In genomic region chr12:29807125-29807524, GRCh38 we compare ENCODE assay signal across 27 cellular contexts. TPM values are rescaled to one million over a fixed set of nuclear protein-coding genes. Genes with fewer than 3 reads are reported as not detected.
DNase-seq lines count a peak whose midpoint lies in the region; ATAC-seq and TF ChIP-seq lines count a peak whose summit lies in the region.
"Had no signal": no experiment of that assay in that cellular context is flagged by ENCODE, and none has a peak within 500 bp of the region (broad histone marks: within the 10 kb centered on the region; RNA-seq: fewer than 3 reads in every experiment).

No MANE protein-coding gene starts in this region.

- no peaks in the 10 kb centered on the region for H3K27me3 Mint-ChIP-seq in MCF 10A (ENCODE audit: insufficient read depth, unreplicated experiment)
- H3K27me3 Mint-ChIP-seq: activated CD4-positive, alpha-beta memory T cell treated with anti-CD3 and anti-CD28 coated beads for 36 hours; activated naive CD8-positive, alpha-beta T cell treated with anti-CD3 and anti-CD28 coated beads for 36 hours; CD4-positive, CD25-positive, alpha-beta regulatory T cell; progenitor cell of endocrine pancreas had no signal

- peak; percentile 73 for DNase-seq in MCF 10A (ENCODE audit: unreplicated experiment)
- no peak for DNase-seq in breast epithelium (ENCODE audit: low spot score in 2 of 2)
- DNase-seq in SW480 (ENCODE audit: low spot score) = peak; percentile 22
- DNase-seq in fibroblast of pulmonary artery (ENCODE audit: low read depth) = peak; percentile 18
- DNase-seq in T-helper 9 cell = no peak
- no peak for DNase-seq in T-helper 2 cell
- DNase-seq in HPDE6-E6E7 (ENCODE audit: extremely low spot score) = no peak
- DNase-seq: activated CD4-positive, alpha-beta memory T cell treated with anti-CD3 and anti-CD28 coated beads for 36 hours; activated naive CD8-positive, alpha-beta T cell treated with anti-CD3 and anti-CD28 coated beads for 36 hours; CD4-positive, CD25-positive, alpha-beta regulatory T cell; DMS 273 treated with DMSO at 0.1 percent for 48 hours; erythroblast; glutamatergic neuron; NCI-H1105; NCI-H2029; SHP77; stimulated activated CD8-positive, alpha-beta memory T cell treated with anti-CD3 and anti-CD28 coated beads, Interleukin-4, amount 100 ng/mL, for 48 hours; stomach; SW 1271; transverse colon had no signal

- peaks cover 7% of the 10 kb centered on the region for H3K9me3 Mint-ChIP-seq in MCF 10A (ENCODE audit: unreplicated experiment)
- H3K9me3 Mint-ChIP-seq: activated T-helper 2 cell treated with anti-CD3 and anti-CD28 coated beads, Interferon-gamma antibody, Interleukin-2, Interleukin-4, amounts not matched to agents 10 μg/mL and 5 μg/mL and 100 μg/mL, durations not matched to agents 14 hours and 24 hours and 36 hours had no signal

- H3K27ac ChIP-seq in breast epithelium = no peak overlapping the region
- H3K27ac ChIP-seq: 22Rv1, neutrophil, stomach, transverse colon had no signal

- no peaks in the 10 kb centered on the region for H3K9me3 ChIP-seq in breast epithelium
- H3K9me3 ChIP-seq: neutrophil, transverse colon had no signal

- BruUV-seq in MCF 10A (replicated peaks; lab: Mats Ljungman, UMichigan) = no TSS peak

- CTCF ChIA-PET in MCF 10A (lab: Yijun Ruan, JAX) = no interaction called here

- no peak for ATAC-seq in HG03442 (IDR thresholded peaks at IDR 0.05; ENCODE audit: unreplicated experiment)
- ATAC-seq: activated CD4-positive, CD25-positive, alpha-beta regulatory T cell treated with anti-CD3 and anti-CD28 coated beads, Interleukin-2, amount 50 U/mL, for 24 hours had no signal

- H3K4me1 Mint-ChIP-seq in MCF 10A (ENCODE audit: insufficient read depth, unreplicated experiment) = no peaks in the 10 kb centered on the region
- H3K4me1 Mint-ChIP-seq: activated naive CD8-positive, alpha-beta T cell treated with anti-CD3 and anti-CD28 coated beads for 36 hours; CD4-positive, CD25-positive, alpha-beta regulatory T cell had no signal

- no peak overlapping the region for H3K27ac Mint-ChIP-seq in MCF 10A (ENCODE audit: low read depth, unreplicated experiment)
- H3K27ac Mint-ChIP-seq: activated CD4-positive, alpha-beta memory T cell treated with anti-CD3 and anti-CD28 coated beads for 36 hours; activated naive CD8-positive, alpha-beta T cell treated with anti-CD3 and anti-CD28 coated beads for 36 hours; activated T-helper 2 cell treated with anti-CD3 and anti-CD28 coated beads, Interferon-gamma antibody, Interleukin-2, Interleukin-4, amounts not matched to agents 10 μg/mL and 5 μg/mL and 100 μg/mL, durations not matched to agents 14 hours and 24 hours and 36 hours; CD4-positive, CD25-positive, alpha-beta regulatory T cell; progenitor cell of endocrine pancreas had no signal

- TF ChIP-seq POLR2A in breast epithelium (IDR thresholded peaks at IDR 0.05) = no peak

- no peaks in the 10 kb centered on the region for H3K4me1 ChIP-seq in breast epithelium
- H3K4me1 ChIP-seq: stomach, transverse colon had no signal

- no peak overlapping the region for H3K4me3 Mint-ChIP-seq in MCF 10A (ENCODE audit: unreplicated experiment)
- H3K4me3 Mint-ChIP-seq: activated CD4-positive, alpha-beta memory T cell treated with anti-CD3 and anti-CD28 coated beads for 36 hours; activated naive CD8-positive, alpha-beta T cell treated with anti-CD3 and anti-CD28 coated beads for 36 hours; CD4-positive, CD25-positive, alpha-beta regulatory T cell had no signal

- POLR2A ChIA-PET in MCF 10A (lab: Yijun Ruan, JAX) = no interaction called here

- H3K36me3 ChIP-seq in breast epithelium = no peaks in the 10 kb centered on the region
- H3K36me3 ChIP-seq: neutrophil, stomach, transverse colon had no signal

- H3K4me3 ChIP-seq in breast epithelium = no peak overlapping the region
- no peak overlapping the region for H3K4me3 ChIP-seq in fibroblast of pulmonary artery (replicated peaks; ENCODE audit: low read depth, low read length)
- H3K4me3 ChIP-seq: stomach, transverse colon had no signal

- intact Hi-C loops in MCF 10A (cut with micrococcal nuclease) = no loop called here
- intact Hi-C loops in breast epithelium (cut with DNase I; ENCODE audit: low total_unique reads) = no loop called here

- no peaks in the 10 kb centered on the region for H3K27me3 ChIP-seq in breast epithelium
- H3K27me3 ChIP-seq: neutrophil, stomach, transverse colon had no signal

- H3K36me3 Mint-ChIP-seq in MCF 10A (ENCODE audit: insufficient read depth, unreplicated experiment) = no peaks in the 10 kb centered on the region
- H3K36me3 Mint-ChIP-seq: activated CD4-positive, alpha-beta memory T cell treated with anti-CD3 and anti-CD28 coated beads for 36 hours; activated naive CD8-positive, alpha-beta T cell treated with anti-CD3 and anti-CD28 coated beads for 36 hours; CD4-positive, CD25-positive, alpha-beta regulatory T cell had no signal

- no peak for TF ChIP-seq CTCF in MCF 10A (IDR thresholded peaks at IDR 0.05; ENCODE audit: unreplicated experiment)
- TF ChIP-seq CTCF in breast epithelium (IDR thresholded peaks at IDR 0.05) = no peak
- no peak for TF ChIP-seq CTCF in fibroblast of pulmonary artery (IDR thresholded peaks at IDR 0.05; ENCODE audit: low read length, missing control alignments)

RNA-seq across cellular contexts. Expression of gene TMTC1, which starts 23.4 kb away (rescaled TPM):
- 100 and 109 TPM in 2 replicates for total RNA-seq in MCF 10A (2022)
- 10 to 100 TPM; 49.9 to 87.2 (median 71.8) TPM for total RNA-seq in breast epithelium
- total RNA-seq: activated naive CD8-positive, alpha-beta T cell treated with anti-CD3 and anti-CD28 coated beads for 36 hours; CD4-positive, CD25-positive, alpha-beta regulatory T cell; G401 had no signal

Comparison
In these comparisons a context has a peak if more than half of its experiments do, and no peak if none do; other contexts are left out.
1. DNase-seq: peak in MCF 10A (single experiment), SW480 (single experiment) and fibroblast of pulmonary artery (single experiment); none in breast epithelium (0 of 2), T-helper 9 cell (single experiment), T-helper 2 cell (0 of 5) and HPDE6-E6E7 (single experiment).